In genomic region chr15:99565281-99566156, GRCh38 we compare ENCODE assay signal across 8 cellular contexts. TPM values are rescaled to one million over a fixed set of nuclear protein-coding genes. Genes with fewer than 3 reads are reported as not detected.
DNase-seq lines count a peak whose midpoint lies in the region; ATAC-seq and TF ChIP-seq lines count a peak whose summit lies in the region.

Gene MEF2A (plus strand): TSS chr15:99565984. CDS start chr15:99633120, 67,136 bp downstream.

- no peaks in the 10 kb centered on the region for H3K27me3 ChIP-seq in HUES64 (ENCODE audit: insufficient read depth, low read length)

- CTCF ChIA-PET in Calu3 (lab: Charles Lee) = interaction anchor here (0.7 to 3.7 kb wide), 3 partner anchors 31 to 139 kb away, joined by 3 to 22 read pairs (median 4); no protein-coding TSS in a partner anchor

- no peaks in the 10 kb centered on the region for H3K9me3 ChIP-seq in HUES64 (ENCODE audit: insufficient read depth, low read depth, low read length)

- peaks cover 16% of the 10 kb centered on the region for H3K4me1 Mint-ChIP-seq in Calu3 (ENCODE audit: low read depth, unreplicated experiment)

- peak within 1 kb of the TSS; percentile 92 for H3K4me3 ChIP-seq in HUES64 (ENCODE audit: low read length)
- H3K4me3 ChIP-seq in epithelial cell of esophagus (ENCODE audit: low read length) = peak within 1 kb of the TSS; percentile 94

- peak within 1 kb of the TSS; percentile 93 for H3K4me3 Mint-ChIP-seq in Calu3 (ENCODE audit: low read depth, unreplicated experiment)

- H3K27ac ChIP-seq in HUES64 (ENCODE audit: low read depth, low read length) = peak within 1 kb of the TSS; percentile 92

- intact Hi-C loops in Calu3 (cut with micrococcal nuclease; ENCODE audit: unreplicated experiment) = loop anchor here (5.0 kb wide), 3 partner anchors 47 to 278 kb away; no protein-coding TSS in a partner anchor

- no peak for TF ChIP-seq CTCF in Calu3 (IDR thresholded peaks at IDR 0.05; ENCODE audit: unreplicated experiment)
- no peak for TF ChIP-seq CTCF in epithelial cell of esophagus (IDR thresholded peaks at IDR 0.05; ENCODE audit: insufficient read depth, low read depth, low read length, missing control alignments)

- peaks cover 39% of the 10 kb centered on the region for H3K4me1 ChIP-seq in HUES64 (ENCODE audit: insufficient read depth, low read length)

- DNase-seq in Calu3 = peak; percentile 97
- DNase-seq in OCI-M1 (lab: John Stamatoyannopoulos, UW) = peak; percentile 93
- peak; percentile 85 for DNase-seq in activated T-cell treated with anti-CD3 and anti-CD28 coated beads for 24 hours (ENCODE audit: low read depth)
- DNase-seq in epithelial cell of esophagus (ENCODE audit: low read depth) = peak; percentile 95
- DNase-seq in middle frontal gyrus (ENCODE audit: extremely low spot score, low spot score) = peak; percentile 79
- peak; percentile 80 to 87 for DNase-seq in stimulated activated CD8-positive, alpha-beta memory T cell treated with anti-CD3 and anti-CD28 coated beads, Interleukin-2, amount 100 ng/mL, for 1 hour (ENCODE audit: low read depth in 2 of 2)

- H3K27me3 Mint-ChIP-seq in Calu3 (ENCODE audit: unreplicated experiment) = peaks cover 39% of the 10 kb centered on the region

- H3K36me3 Mint-ChIP-seq in Calu3 (ENCODE audit: insufficient read depth, unreplicated experiment) = peaks cover 28% of the 10 kb centered on the region

- peak within 1 kb of the TSS; percentile 97 for H3K27ac Mint-ChIP-seq in Calu3 (ENCODE audit: unreplicated experiment)

- no peaks in the 10 kb centered on the region for H3K36me3 ChIP-seq in HUES64 (ENCODE audit: insufficient read depth, low read length)

- WGBS in HUES64 = under 1% methylated on average over 104 of the region's 104 CpGs

- peak within 1 kb of the TSS; percentile 85 for H3K9ac ChIP-seq in HUES64 (ENCODE audit: low read depth, low read length)

- no peaks in the 10 kb centered on the region for H3K9me3 Mint-ChIP-seq in Calu3 (ENCODE audit: low read depth, unreplicated experiment)

- BruUV-seq in Calu3 (replicated peaks; lab: Mats Ljungman, UMichigan) = no TSS peak

- ATAC-seq in GM21447 (IDR thresholded peaks at IDR 0.05; ENCODE audit: unreplicated experiment) = peak; percentile 41

RNA-seq across cellular contexts. Expression of gene MEF2A, which starts in this region (rescaled TPM):
- 33.6 and 35.0 TPM in 2 replicates for total RNA-seq in Calu3 (2022)
- 11.8 TPM for polyA plus RNA-seq in HUES64 (2013, experiment 1 of 2)
- 15.8 TPM for polyA plus RNA-seq in HUES64 (2013, experiment 2 of 2)

Comparison
In these comparisons a context has a peak if more than half of its experiments do, and no peak if none do; other contexts are left out.
1. Peak in every context shown above with its lines: DNase-seq, ATAC-seq, H3K4me3 ChIP-seq and H3K27ac ChIP-seq.